8 cellular contexts compared by ENCODE assay signal in genomic region chr3:51669241-51670052, GRCh38. TPM values are rescaled to one million over a fixed set of nuclear protein-coding genes. Genes with fewer than 3 reads are reported as not detected.
DNase-seq lines count a peak whose midpoint lies in the region; ATAC-seq and TF ChIP-seq lines count a peak whose summit lies in the region.

No MANE protein-coding gene starts in this region.

- peak; percentile 97 for TF ChIP-seq CTCF in kidney epithelial cell (IDR thresholded peaks at IDR 0.05; ENCODE audit: insufficient read depth, low read length, poor library complexity, severe bottlenecking)

- peak overlapping the region; percentile 68 for H3K27ac Mint-ChIP-seq in central memory CD8-positive, alpha-beta T cell (ENCODE audit: low read depth)

- peaks cover 44% of the 10 kb centered on the region for H3K4me1 Mint-ChIP-seq in central memory CD8-positive, alpha-beta T cell

- peak; percentile 29 for ATAC-seq in GM21576 (IDR thresholded peaks at IDR 0.05; ENCODE audit: unreplicated experiment)
- no peak for ATAC-seq in central memory CD8-positive, alpha-beta T cell (replicated peaks; ENCODE audit: extremely low read depth, poor library complexity, severe bottlenecking)
- no peak for ATAC-seq in GM18498 (IDR thresholded peaks at IDR 0.05; ENCODE audit: unreplicated experiment)

- H3K27me3 ChIP-seq in kidney epithelial cell (ENCODE audit: control insufficient read depth, insufficient read depth, low read length), result no peaks in the 10 kb centered on the region

- H3K9me3 Mint-ChIP-seq in central memory CD8-positive, alpha-beta T cell, result no peaks in the 10 kb centered on the region

- peak; percentile 87 for DNase-seq in Ammon's horn (ENCODE audit: low spot score)
- DNase-seq in NCI-H2227 treated with DMSO at 0.1 percent for 48 hours (lab: John Stamatoyannopoulos, UW), result peak; percentile 6
- DNase-seq in activated CD4-positive, CD25-positive, alpha-beta regulatory T cell treated with anti-CD3 and anti-CD28 coated beads, Interleukin-2, amount 50 U/mL, for 72 hours, result peak; percentile 82
- peak; percentile 59 to 71 for DNase-seq in central memory CD8-positive, alpha-beta T cell (ENCODE audit: low spot score in 2 of 2)
- DNase-seq in kidney epithelial cell (ENCODE audit: low read depth), result peak; percentile 49
- DNase-seq in stimulated activated CD4-positive, alpha-beta T cell treated with anti-CD3 and anti-CD28 coated beads, Interleukin-1b, Interleukin-23, amount 100 ng/mL, for 24 hours (ENCODE audit: low read depth in 4 of 4, low spot score in 1 of 4), result peak; percentile 57 to 79 (median 68)

- no peaks in the 10 kb centered on the region for H3K27me3 Mint-ChIP-seq in central memory CD8-positive, alpha-beta T cell

- peak overlapping the region; percentile 44 for H3K4me3 Mint-ChIP-seq in central memory CD8-positive, alpha-beta T cell

- H3K4me3 ChIP-seq in kidney epithelial cell (ENCODE audit: low read depth, low read length), result no peak overlapping the region

- no peaks in the 10 kb centered on the region for H3K36me3 ChIP-seq in kidney epithelial cell (ENCODE audit: control insufficient read depth, insufficient read depth, low read length)

- H3K36me3 Mint-ChIP-seq in central memory CD8-positive, alpha-beta T cell (ENCODE audit: insufficient read depth), result peaks cover 20% of the 10 kb centered on the region

RNA-seq across cellular contexts. Expression of gene TEX264, which starts 1.6 kb away (rescaled TPM):
- 75.7 and 78.1 TPM in 2 replicates for total RNA-seq in kidney epithelial cell

RNA-seq across cellular contexts. Expression of gene GRM2, which starts 37.4 kb away (rescaled TPM):
- total RNA-seq in kidney epithelial cell, result not detected in 2 replicates

Comparison
In these comparisons a context has a peak if more than half of its experiments do, and no peak if none do; other contexts are left out.
1. DNase-seq: peak in every context shown above with its lines; median percentile 87 in Ammon's horn; 82 in activated CD4-positive, CD25-positive, alpha-beta regulatory T cell treated with anti-CD3 and anti-CD28 coated beads, Interleukin-2, amount 50 U/mL, for 72 hours; 68 in stimulated activated CD4-positive, alpha-beta T cell treated with anti-CD3 and anti-CD28 coated beads, Interleukin-1b, Interleukin-23, amount 100 ng/mL, for 24 hours; 65 in central memory CD8-positive, alpha-beta T cell; 49 in kidney epithelial cell; 6 in NCI-H2227 treated with DMSO at 0.1 percent for 48 hours.